ENCODE assay signal across 14 cellular contexts in genomic region chr4:96347582-96347981, GRCh38.
"Had no signal": no experiment of that assay in that cellular context is flagged by ENCODE, and none has a peak within 500 bp of the region (broad histone marks: within the 10 kb centered on the region; RNA-seq: fewer than 3 reads in every experiment).

No MANE protein-coding gene starts in this region.

- H3K36me3 ChIP-seq: breast epithelium, heart right ventricle, ovary, tibial nerve had no signal

- H3K9me3 Mint-ChIP-seq: neural crest cell had no signal

- H3K27ac Mint-ChIP-seq: T-helper 17 cell had no signal

- H3K27me3 Mint-ChIP-seq: T-helper 17 cell had no signal

- DNase-seq: activated naive CD4-positive, alpha-beta T cell treated with anti-CD3 and anti-CD28 coated beads, Interleukin-2, amount 50 U/mL, for 16 hours; foreskin melanocyte; heart right ventricle; kidney; left ventricle myocardium superior; mesendoderm; ovary; retina; T-helper 17 cell had no signal

- H3K27ac ChIP-seq: breast epithelium, heart right ventricle, ovary, skin epidermis, tibial nerve had no signal

- H3K9me3 ChIP-seq: breast epithelium, heart right ventricle, ovary, tibial nerve had no signal

- H3K27me3 ChIP-seq: breast epithelium, heart right ventricle, ovary, tibial nerve had no signal

- H3K4me3 Mint-ChIP-seq: neural crest cell, T-helper 17 cell had no signal

- H3K4me1 Mint-ChIP-seq: T-helper 17 cell had no signal

- H3K4me1 ChIP-seq: breast epithelium, heart right ventricle, tibial nerve had no signal

- H3K4me3 ChIP-seq: breast epithelium, heart right ventricle, ovary, skin epidermis, tibial nerve had no signal

- ATAC-seq: activated CD4-positive, CD25-positive, alpha-beta regulatory T cell treated with anti-CD3 and anti-CD28 coated beads, Interleukin-2, amount 50 U/mL, for 24 hours; left ventricle myocardium superior; T-helper 17 cell had no signal
